ENCODE assay signal across 15 cellular contexts in the genomic region with DNA sequence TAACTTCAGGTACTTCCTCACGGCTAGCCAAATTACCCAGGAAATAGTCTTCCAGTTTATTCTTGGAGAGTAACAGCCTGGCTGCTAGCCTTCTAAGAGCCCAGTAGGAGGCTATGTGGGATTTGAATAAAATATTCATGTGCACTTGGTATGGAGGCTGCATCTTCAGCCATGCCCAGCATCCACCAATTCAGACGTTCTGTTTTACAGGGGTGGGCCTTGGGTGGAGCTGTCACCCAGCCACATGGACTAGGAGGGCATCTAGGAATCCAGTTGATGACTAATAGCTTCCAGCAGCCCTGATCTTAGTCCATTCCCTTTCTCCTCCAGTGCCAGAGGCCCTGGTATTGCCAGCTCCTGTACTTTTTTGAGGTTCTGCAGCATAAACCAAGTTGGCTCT.
A peak's percentile ranks its signal among the peaks of the same experiment; 100 is the strongest.
DNase-seq lines count a peak whose midpoint lies in the region; ATAC-seq and TF ChIP-seq lines count a peak whose summit lies in the region.
"Had no signal": no experiment of that assay in that cellular context is flagged by ENCODE, and none has a peak within 500 bp of the region (broad histone marks: within the 10 kb centered on the region; RNA-seq: fewer than 3 reads in every experiment).

No MANE protein-coding gene starts in this region.

- no peaks in the 10 kb centered on the region for H3K79me2 ChIP-seq in PC-9 (ENCODE audit: low read depth)

- no peaks in the 10 kb centered on the region for H3K36me3 Mint-ChIP-seq in neural crest cell (ENCODE audit: low read depth)
- H3K36me3 Mint-ChIP-seq: activated naive CD8-positive, alpha-beta T cell had no signal

- TF ChIP-seq CTCF in PC-9 (conservative IDR thresholded peaks at IDR 0.05) (peak; percentile 32; the same call in 1 of the 2 replicates), epithelial cell of esophagus (IDR thresholded peaks at IDR 0.05; ENCODE audit: insufficient read depth, low read depth, low read length, missing control alignments) (peak; percentile 43), neural crest cell (conservative IDR thresholded peaks at IDR 0.05) (peak; percentile 17)

- no peak overlapping the region for H3K27ac Mint-ChIP-seq in neural crest cell (ENCODE audit: unreplicated experiment)
- H3K27ac Mint-ChIP-seq: activated CD8-positive, alpha-beta T cell treated with anti-CD3 and anti-CD28 coated beads, Interleukin-2, amount 10 ng/mL, durations not matched to agents 7 days and 5 days; activated naive CD8-positive, alpha-beta T cell had no signal

- no peaks in the 10 kb centered on the region for H3K27me3 ChIP-seq in PC-9 (ENCODE audit: insufficient read depth, low read depth)

- H3K4me2 ChIP-seq in PC-9, result peak overlapping the region; percentile 18; the same call in 1 of the 2 replicates

- DNase-seq in GM04504 (ENCODE audit: low read depth), result peak; percentile 10
- peak; percentile 44 to 74 for DNase-seq in PC-9
- DNase-seq in epithelial cell of esophagus (ENCODE audit: low read depth), result peak; percentile 40
- DNase-seq in neural crest cell (ENCODE audit: low read depth, low spot score), result no peak
- no peak for DNase-seq in HK-2 (ENCODE audit: unreplicated experiment)
- no peak for DNase-seq in stimulated activated naive CD4-positive, alpha-beta T cell treated with Interleukin-2 at 50 U/mL for 16 hours (lab: John Stamatoyannopoulos, UW)
- DNase-seq: activated CD8-positive, alpha-beta T cell treated with anti-CD3 and anti-CD28 coated beads, Interleukin-2, amount 10 ng/mL, durations not matched to agents 7 days and 5 days; DND-41; effector CD8-positive, alpha-beta T cell; islet precursor cell; stimulated activated CD4-positive, alpha-beta T cell treated with anti-CD3 and anti-CD28 coated beads, Interleukin-4, amount 100 ng/mL, for 24 hours; substantia nigra; SW 1271 had no signal

- no peaks in the 10 kb centered on the region for H4K20me1 ChIP-seq in PC-9 (ENCODE audit: insufficient read depth)

- H3K4me1 Mint-ChIP-seq in neural crest cell, result no peaks in the 10 kb centered on the region

- peaks cover 12% of the 10 kb centered on the region; the same call in 1 of the 2 replicates for H3F3A ChIP-seq in PC-9 (ENCODE audit: insufficient read depth, low read depth)

- CTCF ChIA-PET in PC-9 (lab: Charles Lee), result interaction anchor here (0.7 kb wide), 1 partner anchor 48 kb away, joined by 3 read pairs; no protein-coding TSS in a partner anchor

- no peaks in the 10 kb centered on the region for H3K9me3 ChIP-seq in PC-9 (ENCODE audit: insufficient read depth, low read depth)

- H3K27ac ChIP-seq in PC-9, result 0 out of 2 replicates have a peak overlapping the region, but pooled peaks have one; percentile 20

- POLR2A ChIA-PET in PC-9 (lab: Charles Lee; ENCODE audit: unreplicated experiment), result no interaction called here

- no peak overlapping the region for H3K4me3 ChIP-seq in PC-9
- no peak overlapping the region for H3K4me3 ChIP-seq in epithelial cell of esophagus (ENCODE audit: low read length)

- H2AFZ ChIP-seq in PC-9, result no peak overlapping the region

- H3K9me3 Mint-ChIP-seq in neural crest cell, result no peaks in the 10 kb centered on the region

- no peaks in the 10 kb centered on the region for H3K27me3 Mint-ChIP-seq in neural crest cell (ENCODE audit: low read depth)
- H3K27me3 Mint-ChIP-seq: activated naive CD8-positive, alpha-beta T cell had no signal

- H3K36me3 ChIP-seq in PC-9 (ENCODE audit: low read depth), result no peaks in the 10 kb centered on the region

- no peak for ATAC-seq in GM21360 (IDR thresholded peaks at IDR 0.05; ENCODE audit: unreplicated experiment)
- ATAC-seq: activated CD8-positive, alpha-beta T cell treated with anti-CD3 and anti-CD28 coated beads, Interleukin-2, amount 10 ng/mL, durations not matched to agents 7 days and 5 days had no signal

- H3K9me2 ChIP-seq in PC-9 (ENCODE audit: insufficient read depth), result no peaks in the 10 kb centered on the region

- intact Hi-C loops in PC-9 (cut with micrococcal nuclease; ENCODE audit: unreplicated experiment), result no loop called here

- H3K4me3 Mint-ChIP-seq in neural crest cell, result no peak overlapping the region
- H3K4me3 Mint-ChIP-seq: activated CD8-positive, alpha-beta T cell treated with anti-CD3 and anti-CD28 coated beads, Interleukin-2, amount 10 ng/mL, durations not matched to agents 7 days and 5 days; activated naive CD8-positive, alpha-beta T cell had no signal

- peaks cover 22% of the 10 kb centered on the region for H3K4me1 ChIP-seq in PC-9 (replicated peaks; ENCODE audit: insufficient read depth)

- BruUV-seq in PC-9 (replicated peaks; lab: Mats Ljungman, UMichigan), result no TSS peak

Comparison
In these comparisons a context has a peak if more than half of its experiments do, and no peak if none do; other contexts are left out.
1. DNase-seq: peak in GM04504 (single experiment), PC-9 (2 of 2) and epithelial cell of esophagus (single experiment); none in neural crest cell (single experiment), HK-2 (single experiment) and stimulated activated naive CD4-positive, alpha-beta T cell treated with Interleukin-2 at 50 U/mL for 16 hours (single experiment).
2. Peak in every context shown above with its lines, with median percentiles within 50 percentile points of each other: CTCF ChIP-seq.